ENCODE assay signal across 8 cellular contexts in the genomic region with DNA sequence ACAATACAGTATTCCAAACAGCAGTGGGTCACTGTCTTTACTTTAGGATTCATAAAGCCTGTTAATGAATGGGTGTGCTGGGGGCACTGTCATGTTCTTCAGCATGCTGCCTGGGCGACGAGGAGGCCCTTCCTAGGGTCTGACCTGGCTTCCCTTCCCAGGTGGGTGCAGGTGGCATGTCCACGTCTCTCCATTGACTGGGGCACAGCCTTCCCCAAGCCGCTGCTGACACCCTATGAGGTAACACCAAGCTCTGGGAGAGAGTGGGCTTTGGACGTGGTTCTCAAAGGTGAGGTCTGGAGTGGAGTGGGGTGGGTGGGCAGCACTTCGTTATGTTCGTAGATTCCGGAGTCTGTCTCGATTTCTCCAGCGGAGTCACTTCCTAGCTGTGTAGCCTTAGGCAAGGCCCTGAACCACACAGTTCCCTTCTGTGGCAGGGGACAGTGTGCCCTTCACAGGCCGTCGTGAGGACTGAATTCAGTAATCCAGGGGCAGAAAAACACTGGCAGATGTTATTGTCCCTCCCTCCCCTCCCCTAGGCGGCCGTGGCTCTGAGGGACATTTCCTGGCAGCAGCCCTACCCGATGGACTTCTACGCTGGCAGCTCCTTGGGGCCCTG. TPM values are rescaled to one million over a fixed set of nuclear protein-coding genes. Genes with fewer than 3 reads are reported as not detected.
DNase-seq lines count a peak whose midpoint lies in the region; ATAC-seq and TF ChIP-seq lines count a peak whose summit lies in the region.

No MANE protein-coding gene starts in this region.

- H3K4me3 Mint-ChIP-seq in CD14-positive monocyte = peak overlapping the region; percentile 20 to 63

- H3K27me3 Mint-ChIP-seq in CD14-positive monocyte (ENCODE audit: low read depth in 3 of 3) = peaks cover 2 to 4% (median 3%) of the 10 kb centered on the region in 3 donors

- H3K4me3 ChIP-seq in duodenal mucosa (ENCODE audit: low read depth in 1 of 2, low read length in 2 of 2) (peak overlapping the region; percentile 92 to 96), neuron (ENCODE audit: low read length) (peak overlapping the region; percentile 95)

- peaks cover 15% of the 10 kb centered on the region for H3K4me1 Mint-ChIP-seq in CD14-positive monocyte

- H3K27me3 ChIP-seq in duodenal mucosa (ENCODE audit: control insufficient read depth in 1 of 2, insufficient read depth in 2 of 2, low read length in 2 of 2) (no peaks in the 10 kb centered on the region), neuron (ENCODE audit: insufficient read depth, low read length) (no peaks in the 10 kb centered on the region)

- peaks cover 10 to 42% of the 10 kb centered on the region in 2 donors for H3K36me3 ChIP-seq in duodenal mucosa (ENCODE audit: control insufficient read depth in 1 of 2, insufficient read depth in 2 of 2, low read length in 2 of 2)
- peaks cover 27% of the 10 kb centered on the region for H3K36me3 ChIP-seq in neuron (ENCODE audit: insufficient read depth, low read length)

- no peaks in the 10 kb centered on the region for H3K9me3 Mint-ChIP-seq in CD14-positive monocyte

- H3K9ac ChIP-seq in duodenal mucosa (ENCODE audit: low read depth in 1 of 2, low read length in 2 of 2) = peak overlapping the region in 1 of 2 donors; percentile 92

- H2AFZ ChIP-seq in neuron (ENCODE audit: low read depth, low read length) = peak overlapping the region; percentile 70

- DNase-seq in CD14-positive monocyte (ENCODE audit: low spot score) (no peak), NCI-H2171 (lab: John Stamatoyannopoulos, UW) (peak; percentile 53), kidney tubule cell (ENCODE audit: low spot score) (no peak), NCI-H1436 (lab: John Stamatoyannopoulos, UW) (no peak), NCI-H128 (lab: John Stamatoyannopoulos, UW; ENCODE audit: unreplicated experiment) (no peak)

- H3K4me1 ChIP-seq in duodenal mucosa (ENCODE audit: control insufficient read depth in 1 of 2, insufficient read depth in 2 of 2, low read length in 2 of 2) (peaks cover 9 to 17% of the 10 kb centered on the region in 2 donors), neuron (ENCODE audit: insufficient read depth, low read length) (peaks cover 21% of the 10 kb centered on the region)

- H3K9me3 ChIP-seq in duodenal mucosa (ENCODE audit: control insufficient read depth in 1 of 2, low read length in 2 of 2) (no peaks in the 10 kb centered on the region), neuron (ENCODE audit: low read length) (no peaks in the 10 kb centered on the region)

- peaks cover 38 to 50% of the 10 kb centered on the region in 2 donors for H3K36me3 Mint-ChIP-seq in CD14-positive monocyte

- TF ChIP-seq CTCF in CD14-positive monocyte (IDR thresholded peaks at IDR 0.05) = no peak

- H3K27ac Mint-ChIP-seq in CD14-positive monocyte = peak overlapping the region in 3 of 7 donors; percentile 36 to 68 (median 56)

- intact Hi-C loops in CD14-positive monocyte (cut with micrococcal nuclease) = no loop called here

- ATAC-seq in HG03521 (IDR thresholded peaks at IDR 0.05; ENCODE audit: unreplicated experiment) = no peak

- H3K27ac ChIP-seq in duodenal mucosa (ENCODE audit: low read depth, low read length) = peak overlapping the region; percentile 58

RNA-seq across cellular contexts. Expression of a gene that starts 0.8 kb away (rescaled TPM):
- 10 to 100 TPM; 69.1 to 94.9 TPM for polyA plus RNA-seq in CD14-positive monocyte

RNA-seq across cellular contexts. Expression of a gene that starts 11.1 kb away (rescaled TPM):
- 1 to 10 TPM; 7.5 to 9.3 TPM for polyA plus RNA-seq in CD14-positive monocyte

RNA-seq across cellular contexts. Expression of a gene that starts 13.9 kb away (rescaled TPM):
- polyA plus RNA-seq in CD14-positive monocyte = under 1 TPM; 0.13 to 0.30 TPM

RNA-seq across cellular contexts. Expression of a gene that starts 15.9 kb away (rescaled TPM):
- under 1 TPM; 0.11 to 0.29 TPM for polyA plus RNA-seq in CD14-positive monocyte
